13 cellular contexts compared by ENCODE assay signal in genomic region chr19:4891066-4891465, GRCh38. TPM values are rescaled to one million over a fixed set of nuclear protein-coding genes. Genes with fewer than 3 reads are reported as not detected.
DNase-seq lines count a peak whose midpoint lies in the region; ATAC-seq, FAIRE-seq and TF ChIP-seq lines count a peak whose summit lies in the region.
"Had no signal": no experiment of that assay in that cellular context is flagged by ENCODE, and none has a peak within 500 bp of the region (broad histone marks: within the 10 kb centered on the region; RNA-seq: fewer than 3 reads in every experiment).

No MANE protein-coding gene starts in this region.

- no peak overlapping the region for H3K4me2 ChIP-seq in H1 (ENCODE audit: insufficient read depth in 1 of 2, low read depth in 2 of 2, low read length in 2 of 2)
- H3K4me2 ChIP-seq in neural progenitor cell: no peak overlapping the region

- no peaks in the 10 kb centered on the region for H3K79me1 ChIP-seq in H1 (ENCODE audit: low read depth, low read length)

- H3K4me3 ChIP-seq in H1 (ENCODE audit: extremely low read depth in 1 of 4, insufficient read depth in 2 of 4, low read depth in 3 of 4, low read length in 4 of 4) (no peak overlapping the region), neural progenitor cell (no peak overlapping the region), adrenal gland (no peak overlapping the region), pancreas (no peak overlapping the region)

- no peak overlapping the region for H3K27ac Mint-ChIP-seq in neural progenitor cell

- no peaks in the 10 kb centered on the region for H3K23me2 ChIP-seq in H1 (ENCODE audit: low read depth, low read length)

- H4K8ac ChIP-seq in H1 (ENCODE audit: extremely low read depth, insufficient read depth, low read length): peak overlapping the region; percentile 51; the same call in 1 of the 2 replicates

- POLR2A ChIA-PET in H1 (lab: Charles Lee; ENCODE audit: partially characterized antibody): no interaction called here

- no peak overlapping the region for H4K91ac ChIP-seq in H1 (replicated peaks; ENCODE audit: insufficient read length, low read length)

- no peak overlapping the region for H2BK5ac ChIP-seq in H1 (ENCODE audit: low read depth, low read length)

- DNase-seq in HTR-8/SVneo (ENCODE audit: insufficient read length, low spot score) (no peak), H1 (ENCODE audit: low read depth in 1 of 2, low spot score in 2 of 2) (no peak), left ventricle myocardium superior (peak; percentile 78), neural progenitor cell (ENCODE audit: low spot score) (no peak), adrenal gland (no peak), pancreas (no peak)
- DNase-seq: DMS53, GF-D8, H7 had no signal

- peaks cover 7% of the 10 kb centered on the region for H3K4me1 Mint-ChIP-seq in neural progenitor cell

- H2BK20ac ChIP-seq in H1 (ENCODE audit: low read length): no peak overlapping the region

- H3K27me3 ChIP-seq in H1 (replicated peaks in 1 of 4; ENCODE audit: control insufficient read depth in 3 of 4, extremely low read depth in 1 of 4, insufficient read depth in 3 of 4, low read length in 3 of 4): peaks cover 2 to 14% (median 10%) of the 10 kb centered on the region in 4 experiments; a peak in 6 of 7 replicates
- no peaks in the 10 kb centered on the region for H3K27me3 ChIP-seq in neural progenitor cell
- no peaks in the 10 kb centered on the region for H3K27me3 ChIP-seq in adrenal gland
- no peaks in the 10 kb centered on the region for H3K27me3 ChIP-seq in pancreas

- TF ChIP-seq EP300 in H1 (IDR thresholded peaks at IDR 0.05; ENCODE audit: borderline replicate concordance in 1 of 2, low read depth in 2 of 2, low read length in 2 of 2): no peak

- no peaks in the 10 kb centered on the region for H3K36me3 Mint-ChIP-seq in neural progenitor cell

- H2AFZ ChIP-seq in H1 (ENCODE audit: low read length): no peak overlapping the region
- H2AFZ ChIP-seq in neural progenitor cell (replicated peaks): no peak overlapping the region

- no peak for TF ChIP-seq RAD21 in H1 (IDR thresholded peaks at IDR 0.05 in 1 of 2, conservative IDR thresholded peaks at IDR 0.05 in 1 of 2; ENCODE audit: low read depth in 2 of 2, low read length in 2 of 2)

- no peak overlapping the region for H3K56ac ChIP-seq in H1 (replicated peaks; ENCODE audit: insufficient read length, low read depth, low read length)

- H2BK15ac ChIP-seq in H1 (ENCODE audit: low read length): no peak overlapping the region

- H3K18ac ChIP-seq in H1 (ENCODE audit: extremely low read depth, low read length): no peak overlapping the region

- FAIRE-seq in HTR-8/SVneo (lab: Jason Lieb, UNC) (peak; percentile 16), H1 (lab: Jason Lieb, UNC) (no peak), pancreas (lab: Jason Lieb, UNC) (no peak)
- FAIRE-seq: A204.1 had no signal

- peaks cover 4% of the 10 kb centered on the region for H3F3A ChIP-seq in neural progenitor cell (ENCODE audit: low read depth)

- H3K79me2 ChIP-seq in H1 (ENCODE audit: control insufficient read depth in 1 of 2, insufficient read depth in 2 of 2, low read length in 2 of 2) (no peaks in the 10 kb centered on the region), neural progenitor cell (ENCODE audit: low read depth) (no peaks in the 10 kb centered on the region)

- no peak overlapping the region for H3K4ac ChIP-seq in H1 (replicated peaks; ENCODE audit: insufficient read length, low read depth, low read length)

- peak overlapping the region; percentile 15 for H3K4me3 Mint-ChIP-seq in neural progenitor cell

- H2AK5ac ChIP-seq in H1 (ENCODE audit: low read depth, low read length): no peak overlapping the region

- ATAC-seq in left ventricle myocardium superior (peak; percentile 93), pancreas (no peak), GM18861 (IDR thresholded peaks at IDR 0.05; ENCODE audit: unreplicated experiment) (no peak)

- H3K36me3 ChIP-seq in H1 (ENCODE audit: control insufficient read depth in 2 of 4, insufficient read depth in 4 of 4, low read length in 3 of 4): no peaks in the 10 kb centered on the region
- H3K36me3 ChIP-seq in neural progenitor cell: no peaks in the 10 kb centered on the region
- H3K36me3 ChIP-seq in adrenal gland (replicated peaks in 1 of 2): no peaks in the 10 kb centered on the region
- H3K36me3 ChIP-seq in pancreas: no peaks in the 10 kb centered on the region

- no peak for TF ChIP-seq CTCF in H1 (IDR thresholded peaks at IDR 0.05; ENCODE audit: control extremely low read depth in 1 of 3, insufficient read depth in 1 of 3, low read depth in 1 of 3, low read length in 3 of 3)
- no peak for TF ChIP-seq CTCF in neural progenitor cell (IDR thresholded peaks at IDR 0.05)
- no peak for TF ChIP-seq CTCF in adrenal gland (IDR thresholded peaks at IDR 0.05)
- TF ChIP-seq CTCF in pancreas (IDR thresholded peaks at IDR 0.05): no peak

- TF ChIP-seq POLR2A in H1 (IDR thresholded peaks at IDR 0.05; ENCODE audit: control extremely low read depth in 1 of 2, low read depth in 2 of 2, low read length in 2 of 2) (no peak), adrenal gland (IDR thresholded peaks at IDR 0.05) (no peak)

- H3K4me1 ChIP-seq in H1 (replicated peaks in 1 of 4; ENCODE audit: control insufficient read depth in 3 of 4, insufficient read depth in 4 of 4, low read length in 3 of 4) (no peaks in the 10 kb centered on the region), neural progenitor cell (no peaks in the 10 kb centered on the region), adrenal gland (replicated peaks in 1 of 2) (no peaks in the 10 kb centered on the region), pancreas (peaks cover 0 to 10% (median 0%) of the 10 kb centered on the region in 3 donors)

- CTCF ChIA-PET in H1 (lab: Charles Lee; ENCODE audit: partially characterized antibody): interaction anchor here (1.1 to 1.2 kb wide), 2 partner anchors 21 to 73 kb away, joined by 3 to 5 read pairs; no protein-coding TSS in a partner anchor

- WGBS in H1 (ENCODE audit: extremely low coverage in 1 of 2, insufficient coverage in 1 of 2, insufficient read length in 1 of 2, insufficient replicate concordance in 2 of 2, low coverage in 1 of 2, low lambda C conversion rate in 2 of 2, missing lambda C conversion rate in 1 of 2), 2 experiments: 82% methylated on average over 21 of the region's 22 CpGs; no CpG with 5 or more reads in 1 of the 2 experiments
- WGBS in adrenal gland, 4 donors: 80 to 88% (median 82%) methylated on average over 15 to 22 of the region's 22 CpGs
- 72 to 75% methylated on average over 22 of the region's 22 CpGs for WGBS in pancreas, 2 donors

- peaks cover 7% of the 10 kb centered on the region for H3K27me3 Mint-ChIP-seq in neural progenitor cell (ENCODE audit: insufficient read depth, low read depth)

- H3K27ac ChIP-seq in H1 (ENCODE audit: low read depth, low read length) (no peak overlapping the region), neural progenitor cell (no peak overlapping the region), adrenal gland (no peak overlapping the region), pancreas (no peak overlapping the region)

- H3K9ac ChIP-seq in H1 (replicated peaks in 1 of 4; ENCODE audit: extremely low read depth in 1 of 4, low read depth in 3 of 4, low read length in 3 of 4) (no peak overlapping the region), neural progenitor cell (no peak overlapping the region)

- no peak overlapping the region for H2BK120ac ChIP-seq in H1 (replicated peaks; ENCODE audit: low read depth, low read length)

- H3K9me3 ChIP-seq in H1 (ENCODE audit: insufficient read depth in 2 of 2, low read depth in 1 of 2, low read length in 1 of 2) (no peaks in the 10 kb centered on the region), neural progenitor cell (ENCODE audit: low read depth) (no peaks in the 10 kb centered on the region), adrenal gland (replicated peaks in 1 of 3) (no peaks in the 10 kb centered on the region), pancreas (no peaks in the 10 kb centered on the region)

- no peak overlapping the region for H3K23ac ChIP-seq in H1 (ENCODE audit: insufficient read length)

- no peaks in the 10 kb centered on the region for H3K9me3 Mint-ChIP-seq in neural progenitor cell

- no peak overlapping the region for H2BK12ac ChIP-seq in H1 (ENCODE audit: low read depth, low read length)

- H3K14ac ChIP-seq in H1 (ENCODE audit: insufficient read length): no peak overlapping the region

- peaks cover 0 to 1% of the 10 kb centered on the region in 2 experiments for H4K20me1 ChIP-seq in H1 (replicated peaks in 1 of 2; ENCODE audit: control insufficient read depth in 1 of 2, insufficient read depth in 2 of 2, low read length in 2 of 2)
- no peaks in the 10 kb centered on the region for H4K20me1 ChIP-seq in neural progenitor cell (ENCODE audit: low read depth)

- no peak overlapping the region for H4K5ac ChIP-seq in H1 (ENCODE audit: insufficient read length, low read depth, low read length)

- intact Hi-C loops in left ventricle myocardium superior (cut with micrococcal nuclease) (no loop called here), adrenal gland (cut with DNase I) (no loop called here), pancreas (cut with DNase I) (no loop called here)

RNA-seq across cellular contexts. Expression of gene ARRDC5, which starts 11.6 kb away (rescaled TPM):
- total RNA-seq in H1 (2021; fragmentation: NEBNext Ultra II Directional; extraction: Animal tissue kit (Norgen Biotek cat#: 25700)): not detected in 2 replicates
- polyA plus RNA-seq in H1 (2011; rRNA removed): not detected in 2 replicates
- not detected for polyA plus RNA-seq in H1 (2011; cell fraction: cytosol; rRNA removed)
- not detected for polyA plus RNA-seq in H1 (2011; cell fraction: nucleus; rRNA removed)
- not detected in 4 replicates for polyA plus RNA-seq in H1 (2012, experiment 1 of 2)
- polyA plus RNA-seq in H1 (2012, experiment 2 of 2): not detected
- not detected for polyA plus RNA-seq in H1 (2013, experiment 1 of 2)
- not detected for polyA plus RNA-seq in H1 (2013, experiment 2 of 2)
- polyA minus RNA-seq in H1 (2011; rRNA and poly(A)+ RNA removed): not detected in 2 replicates
- not detected for polyA minus RNA-seq in H1 (2011; cell fraction: cytosol; rRNA and poly(A)+ RNA removed)
- not detected for polyA minus RNA-seq in H1 (2011; cell fraction: nucleus; rRNA and poly(A)+ RNA removed)
- not detected for total RNA-seq in left ventricle myocardium superior
- not detected in 2 replicates for total RNA-seq in neural progenitor cell (ENCODE audit: low replicate concordance)
- total RNA-seq in adrenal gland: under 1 TPM in 7 of 8 donors, not detected in 1; 0.14 to 0.69 (median 0.21) TPM
- polyA plus RNA-seq in adrenal gland: 1 to 10 TPM in 1 of 3 donors, under 1 TPM in 1, not detected in 1; 0.27 to 1.1 TPM
- under 1 TPM in 3 of 6 donors, not detected in 3; 0.12 to 0.15 (median 0.14) TPM for total RNA-seq in pancreas
- polyA plus RNA-seq in pancreas: under 1 TPM in 1 of 2 donors, not detected in 1; 0.09 TPM
- total RNA-seq: H7, HT-29 had no signal
- polyA plus RNA-seq: BJ had no signal

RNA-seq across cellular contexts. Expression of gene UHRF1, which starts 18.2 kb away (rescaled TPM):
- total RNA-seq in H1 (2021; fragmentation: NEBNext Ultra II Directional; extraction: Animal tissue kit (Norgen Biotek cat#: 25700)): 65.8 and 66.6 TPM in 2 replicates
- polyA plus RNA-seq in H1 (2011; rRNA removed) (14.7 and 24.8 TPM in 2 replicates), adrenal gland (1 to 10 TPM in 1 of 3 donors, under 1 TPM in 2; 0.56 to 1.2 (median 0.88) TPM), pancreas (under 1 TPM; 0.45 to 0.84 TPM)
- 20.0 TPM for polyA plus RNA-seq in H1 (2011; cell fraction: cytosol; rRNA removed)
- 27.9 TPM for polyA plus RNA-seq in H1 (2011; cell fraction: nucleus; rRNA removed)
- polyA plus RNA-seq in H1 (2012, experiment 1 of 2): 29.8 to 42.0 TPM (median 39.2 TPM) in 4 replicates
- 14.2 TPM for polyA plus RNA-seq in H1 (2012, experiment 2 of 2)
- 29.4 TPM for polyA plus RNA-seq in H1 (2013, experiment 1 of 2)
- polyA plus RNA-seq in H1 (2013, experiment 2 of 2): 28.0 TPM
- polyA minus RNA-seq in H1 (2011; rRNA and poly(A)+ RNA removed): 18.2 and 19.0 TPM in 2 replicates
- 20.1 TPM for polyA minus RNA-seq in H1 (2011; cell fraction: cytosol; rRNA and poly(A)+ RNA removed)
- polyA minus RNA-seq in H1 (2011; cell fraction: nucleus; rRNA and poly(A)+ RNA removed): 15.6 TPM
- total RNA-seq in left ventricle myocardium superior (1.5 TPM), neural progenitor cell (ENCODE audit: low replicate concordance) (34.1 and 74.7 TPM in 2 replicates), adrenal gland (1 to 10 TPM in 5 of 8 donors, under 1 TPM in 3; 0.87 to 2.6 (median 1.2) TPM), pancreas (1 to 10 TPM in 3 of 6 donors, under 1 TPM in 3; 0.28 to 1.7 (median 0.96) TPM)

RNA-seq across cellular contexts. Expression of gene PLIN3, which starts 23.6 kb away (rescaled TPM):
- 60.7 and 68.1 TPM in 2 replicates for total RNA-seq in H1 (2021; fragmentation: NEBNext Ultra II Directional; extraction: Animal tissue kit (Norgen Biotek cat#: 25700))
- polyA plus RNA-seq in H1 (2011; rRNA removed) (61.5 and 67.3 TPM in 2 replicates), adrenal gland (10 to 100 TPM; 21.3 to 59.2 (median 32.3) TPM), pancreas (10 to 100 TPM in 1 of 2 donors, 1 to 10 TPM in 1; 9.6 to 34.2 TPM)
- 79.2 TPM for polyA plus RNA-seq in H1 (2011; cell fraction: cytosol; rRNA removed)
- 43.4 TPM for polyA plus RNA-seq in H1 (2011; cell fraction: nucleus; rRNA removed)
- polyA plus RNA-seq in H1 (2012, experiment 1 of 2): 35.1 to 58.7 TPM (median 50.1 TPM) in 4 replicates
- 56.8 TPM for polyA plus RNA-seq in H1 (2012, experiment 2 of 2)
- polyA plus RNA-seq in H1 (2013, experiment 1 of 2): 36.3 TPM
- polyA plus RNA-seq in H1 (2013, experiment 2 of 2): 31.4 TPM
- 32.7 and 48.3 TPM in 2 replicates for polyA minus RNA-seq in H1 (2011; rRNA and poly(A)+ RNA removed)
- polyA minus RNA-seq in H1 (2011; cell fraction: cytosol; rRNA and poly(A)+ RNA removed): 60.8 TPM
- 36.9 TPM for polyA minus RNA-seq in H1 (2011; cell fraction: nucleus; rRNA and poly(A)+ RNA removed)
- total RNA-seq in left ventricle myocardium superior (25.8 TPM), neural progenitor cell (ENCODE audit: low replicate concordance) (49.7 and 108 TPM in 2 replicates), adrenal gland (100 to 1,000 TPM in 6 of 8 donors, 10 to 100 TPM in 2; 64.9 to 181 (median 109) TPM), pancreas (10 to 100 TPM in 5 of 6 donors, 1 to 10 TPM in 1; 9.3 to 27.5 (median 13.0) TPM)

RNA-seq across cellular contexts. Expression of gene TICAM1, which starts 59.6 kb away (rescaled TPM):
- total RNA-seq in H1 (2021; fragmentation: NEBNext Ultra II Directional; extraction: Animal tissue kit (Norgen Biotek cat#: 25700)): 0.65 TPM in 2 replicates
- polyA plus RNA-seq in H1 (2011; rRNA removed) (0.41 and 0.57 TPM in 2 replicates), adrenal gland (1 to 10 TPM; 1.9 to 9.3 (median 7.4) TPM), pancreas (10 to 100 TPM; 10.7 to 13.9 TPM)
- 0.21 TPM for polyA plus RNA-seq in H1 (2011; cell fraction: cytosol; rRNA removed)
- 0.21 TPM for polyA plus RNA-seq in H1 (2011; cell fraction: nucleus; rRNA removed)
- 0.72 to 1.2 TPM (median 0.94 TPM) in 4 replicates for polyA plus RNA-seq in H1 (2012, experiment 1 of 2)
- 0.34 TPM for polyA plus RNA-seq in H1 (2012, experiment 2 of 2)
- polyA plus RNA-seq in H1 (2013, experiment 1 of 2): 0.95 TPM
- polyA plus RNA-seq in H1 (2013, experiment 2 of 2): 0.98 TPM
- 0.09 TPM in 1 of 2 replicates, not detected in the other for polyA minus RNA-seq in H1 (2011; rRNA and poly(A)+ RNA removed)
- not detected for polyA minus RNA-seq in H1 (2011; cell fraction: cytosol; rRNA and poly(A)+ RNA removed)
- not detected for polyA minus RNA-seq in H1 (2011; cell fraction: nucleus; rRNA and poly(A)+ RNA removed)
- total RNA-seq in left ventricle myocardium superior (6.2 TPM), neural progenitor cell (ENCODE audit: low replicate concordance) (0.37 TPM in 1 of 2 replicates, not detected in the other), adrenal gland (10 to 100 TPM in 1 of 8 donors, 1 to 10 TPM in 7; 1.9 to 12.0 (median 6.8) TPM), pancreas (10 to 100 TPM in 1 of 6 donors, 1 to 10 TPM in 5; 4.9 to 14.1 (median 6.4) TPM)
